6 cellular contexts compared by ENCODE assay signal in genomic region chr17:78185981-78186688, GRCh38. TPM values are rescaled to one million over a fixed set of nuclear protein-coding genes. Genes with fewer than 3 reads are reported as not detected.
A peak's percentile ranks its signal among the peaks of the same experiment; 100 is the strongest.
DNase-seq lines count a peak whose midpoint lies in the region; ATAC-seq and TF ChIP-seq lines count a peak whose summit lies in the region.

No MANE protein-coding gene starts in this region.

- H3K4me1 ChIP-seq in HCT116 (ENCODE audit: control insufficient read depth in 1 of 2, insufficient read depth in 2 of 2, low read length in 2 of 2) (peaks cover 22 to 55% of the 10 kb centered on the region in 2 experiments), iPS DF 6.9 (ENCODE audit: control insufficient read depth, insufficient read depth, low read length) (0 out of 2 replicates have a peak, but pooled peaks cover 5% of the 10 kb centered on the region)

- H3K79me2 ChIP-seq in HCT116 (ENCODE audit: insufficient read depth, low read length) (peaks cover 84% of the 10 kb centered on the region), SU-DHL-6 (ENCODE audit: insufficient read depth, low read length) (peaks cover 53% of the 10 kb centered on the region)

- intact Hi-C loops in HCT116 (cut with micrococcal nuclease): loop anchor here (2.0 kb wide), 1 partner anchor 17 kb away; the partner anchor contains the start of gene SYNGR2

- POLR2A ChIA-PET in HCT116 (lab: Charles Lee): interaction anchor here (0.7 to 4.1 kb wide), 23 partner anchors 11 to 228 kb away, joined by 3 to 77 read pairs (median 6); partner anchors contain the start of genes TMC6, TMC8 and TNRC6C

- BruUV-seq in HCT116 (replicated peaks; lab: Mats Ljungman, UMichigan): TSS peak; percentile 40

- CTCF ChIA-PET in HCT116 (lab: Charles Lee): interaction anchor here (0.8 to 2.8 kb wide), 15 partner anchors 8 to 167 kb away, joined by 3 to 14 read pairs (median 5); no protein-coding TSS in a partner anchor

- no peak for TF ChIP-seq CTCF in HCT116 (IDR thresholded peaks at IDR 0.05 in 2 of 3, conservative IDR thresholded peaks at IDR 0.05 in 1 of 3; ENCODE audit: borderline replicate concordance in 1 of 3, insufficient read depth in 1 of 3, low read depth in 2 of 3, low read length in 2 of 3)
- no peak for TF ChIP-seq CTCF in SU-DHL-6 (IDR thresholded peaks at IDR 0.05; ENCODE audit: insufficient read depth, low read length, poor library complexity, severe bottlenecking)

- H3F3A ChIP-seq in SU-DHL-6 (ENCODE audit: insufficient read depth): peaks cover 18% of the 10 kb centered on the region

- no peaks in the 10 kb centered on the region for H3K27me3 ChIP-seq in HCT116 (ENCODE audit: insufficient read depth, low read length)
- H3K27me3 ChIP-seq in SU-DHL-6 (ENCODE audit: low read length): no peaks in the 10 kb centered on the region
- no peaks in the 10 kb centered on the region for H3K27me3 ChIP-seq in iPS DF 6.9 (ENCODE audit: control insufficient read depth, insufficient read depth, low read length)

- no peak for TF ChIP-seq POLR2A in HCT116 (IDR thresholded peaks at IDR 0.05; ENCODE audit: borderline replicate concordance, extremely low read depth, insufficient read depth, insufficient read length)

- peak; percentile 43 for ATAC-seq in HCT116
- ATAC-seq in HG03045 (IDR thresholded peaks at IDR 0.05; ENCODE audit: unreplicated experiment): no peak
- no peak for ATAC-seq in GM18873 (IDR thresholded peaks at IDR 0.05; ENCODE audit: low FRiP score, unreplicated experiment)

- no CpG with 5 or more reads among the region's 10 CpGs for WGBS in iPS DF 6.9 (ENCODE audit: insufficient coverage, insufficient read length)

- H3K9me3 ChIP-seq in HCT116 (ENCODE audit: control insufficient read depth in 1 of 2, insufficient read depth in 1 of 2, low read depth in 1 of 2, low read length in 2 of 2): no peaks in the 10 kb centered on the region
- no peaks in the 10 kb centered on the region for H3K9me3 ChIP-seq in SU-DHL-6 (ENCODE audit: insufficient read depth, low read length)
- H3K9me3 ChIP-seq in iPS DF 6.9 (ENCODE audit: control insufficient read depth, insufficient read depth, low read length): no peaks in the 10 kb centered on the region

- H2AFZ ChIP-seq in HCT116 (ENCODE audit: low read depth, low read length, poor library complexity, severe bottlenecking) (no peak overlapping the region), SU-DHL-6 (ENCODE audit: low read depth, low read length, severe bottlenecking) (no peak overlapping the region)

- H4K20me1 ChIP-seq in HCT116 (ENCODE audit: insufficient read depth) (0 out of 2 replicates have a peak, but pooled peaks cover 3% of the 10 kb centered on the region), SU-DHL-6 (ENCODE audit: low read depth, low read length) (no peaks in the 10 kb centered on the region; the same call in 1 of the 2 replicates)

- RAD21 ChIA-PET in HCT116 (lab: Charles Lee; ENCODE audit: low non-redundant PET in 1 of 2, low total read pairs in 2 of 2, uncharacterized antibody in 2 of 2, unreplicated experiment in 2 of 2): interaction anchor here (0.7 to 1.4 kb wide), 3 partner anchors 21 to 101 kb away, joined by 3 to 9 read pairs (median 7); no protein-coding TSS in a partner anchor

- H3K9ac ChIP-seq in HCT116 (ENCODE audit: low read length) (peak overlapping the region; percentile 98), SU-DHL-6 (ENCODE audit: low read length) (peak overlapping the region; percentile 68)

- no peak for TF ChIP-seq RAD21 in HCT116 (IDR thresholded peaks at IDR 0.05; ENCODE audit: low read depth)

- DNase-seq in HCT116 (ENCODE audit: low read depth, low spot score) (no peak), iPS DF 6.9 (ENCODE audit: low read depth, low spot score) (no peak), DMS153 treated with DMSO at 0.1 percent for 48 hours (lab: John Stamatoyannopoulos, UW; ENCODE audit: unreplicated experiment) (no peak)

- peak overlapping the region; percentile 99 for H3K4me2 ChIP-seq in HCT116 (ENCODE audit: low read length)
- H3K4me2 ChIP-seq in SU-DHL-6 (ENCODE audit: low read depth, low read length, poor library complexity, severe bottlenecking): peak overlapping the region; percentile 78

- no peaks in the 10 kb centered on the region for H3K9me2 ChIP-seq in HCT116 (ENCODE audit: insufficient read depth)
- H3K9me2 ChIP-seq in SU-DHL-6 (replicated peaks; ENCODE audit: insufficient read depth, low read length): no peaks in the 10 kb centered on the region

- H3K4me3 ChIP-seq in HCT116 (replicated peaks in 1 of 2; ENCODE audit: low read depth in 1 of 2, low read length in 2 of 2): peak overlapping the region; percentile 94 to 95
- H3K4me3 ChIP-seq in SU-DHL-6 (ENCODE audit: insufficient read depth, low read length, poor library complexity, severe bottlenecking): peak overlapping the region; percentile 80
- peak overlapping the region; percentile 82; the same call in 1 of the 2 replicates for H3K4me3 ChIP-seq in iPS DF 6.9 (ENCODE audit: low read length)

- peaks cover 29 to 44% of the 10 kb centered on the region in 2 experiments for H3K36me3 ChIP-seq in HCT116 (ENCODE audit: control insufficient read depth in 1 of 2, insufficient read depth in 2 of 2, low read length in 2 of 2)
- no peaks in the 10 kb centered on the region for H3K36me3 ChIP-seq in SU-DHL-6 (ENCODE audit: low read length)
- H3K36me3 ChIP-seq in iPS DF 6.9 (ENCODE audit: control insufficient read depth, insufficient read depth, low read length): peaks cover 22% of the 10 kb centered on the region

- H3K27ac ChIP-seq in HCT116 (ENCODE audit: low read depth, low read length) (peak overlapping the region; percentile 52), SU-DHL-6 (ENCODE audit: low read depth, low read length) (peak overlapping the region; percentile 12), iPS DF 6.9 (ENCODE audit: low read length) (no peak overlapping the region)

TF ChIP-seq in HCT116, 20 proteins besides CTCF, POLR2A, EP300 and RAD21:
- TF ChIP-seq REST (IDR thresholded peaks at IDR 0.05; ENCODE audit: low read depth) (no peak), FOSL1 (IDR thresholded peaks at IDR 0.05; ENCODE audit: low read depth) (no peak), MAX (IDR thresholded peaks at IDR 0.05) (no peak), SRF (IDR thresholded peaks at IDR 0.05; ENCODE audit: low read depth) (no peak), JUND (IDR thresholded peaks at IDR 0.05) (no peak)

RNA-seq across cellular contexts. Expression of gene TK1, which starts 0.7 kb away (rescaled TPM):
- total RNA-seq in HCT116 (2021; ENCODE audit: unreplicated experiment): 315 TPM
- polyA plus RNA-seq in HCT116 (2012): 372 and 415 TPM in 2 replicates

RNA-seq across cellular contexts. Expression of gene AFMID, which starts 1.0 kb away (rescaled TPM):
- 65.8 TPM for total RNA-seq in HCT116 (2021; ENCODE audit: unreplicated experiment)
- polyA plus RNA-seq in HCT116 (2012): 71.4 and 82.5 TPM in 2 replicates

RNA-seq across cellular contexts. Expression of gene SYNGR2, which starts 17.8 kb away (rescaled TPM):
- 148 TPM for total RNA-seq in HCT116 (2021; ENCODE audit: unreplicated experiment)
- polyA plus RNA-seq in HCT116 (2012): 159 and 197 TPM in 2 replicates

RNA-seq across cellular contexts. Expression of gene BIRC5, which starts 27.9 kb away (rescaled TPM):
- 140 TPM for total RNA-seq in HCT116 (2021; ENCODE audit: unreplicated experiment)
- 89.7 and 104 TPM in 2 replicates for polyA plus RNA-seq in HCT116 (2012)

RNA-seq across cellular contexts. Expression of gene C17orf99, which starts 40.0 kb away (rescaled TPM):
- not detected for total RNA-seq in HCT116 (2021; ENCODE audit: unreplicated experiment)
- not detected in 2 replicates for polyA plus RNA-seq in HCT116 (2012)
